15 cellular contexts compared by ENCODE assay signal in the genomic region with DNA sequence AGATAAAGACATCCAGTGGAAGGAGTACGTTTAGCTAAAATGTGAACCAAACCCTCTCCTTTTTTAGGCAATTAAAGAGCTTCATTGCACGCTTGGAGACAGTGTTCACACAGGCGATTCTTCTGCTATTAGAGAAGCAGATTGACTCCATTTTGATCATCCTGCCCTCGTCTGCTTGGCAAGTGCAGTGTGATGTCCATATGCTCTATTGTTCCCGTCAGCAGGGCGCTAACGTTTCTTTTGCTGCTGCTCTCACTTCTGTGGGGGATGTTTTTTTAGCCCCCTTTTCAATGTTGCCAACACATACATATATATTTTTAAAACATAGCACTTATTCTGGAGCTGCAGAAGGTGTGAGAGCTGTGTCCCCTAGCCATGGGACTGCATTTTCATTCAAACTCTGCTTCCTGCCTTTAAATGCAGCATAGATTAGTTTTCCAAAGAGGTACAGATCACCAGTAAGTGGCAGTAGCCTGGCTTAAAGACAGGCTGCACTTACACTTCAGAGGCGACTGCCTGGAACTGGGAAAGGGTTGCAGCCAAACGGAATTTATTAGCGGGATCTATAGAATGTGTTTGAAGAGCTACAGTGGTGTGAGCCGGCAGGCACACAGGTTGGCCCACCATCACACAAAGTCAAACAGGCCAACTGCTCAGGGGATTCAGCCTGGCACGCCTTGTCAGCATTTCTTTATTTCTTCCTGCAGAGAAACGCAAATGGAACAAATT.
DNase-seq lines count a peak whose midpoint lies in the region; ATAC-seq and TF ChIP-seq lines count a peak whose summit lies in the region.
"Had no signal": no experiment of that assay in that cellular context is flagged by ENCODE, and none has a peak within 500 bp of the region (broad histone marks: within the 10 kb centered on the region; RNA-seq: fewer than 3 reads in every experiment).

No MANE protein-coding gene starts in this region.

- H3F3A ChIP-seq in neural progenitor cell (ENCODE audit: low read depth): no peaks in the 10 kb centered on the region

- CTCF ChIA-PET in WTC11 (lab: Charles Lee) (no interaction called here), HEK293T (lab: Yijun Ruan, JAX) (no interaction called here)

- no peaks in the 10 kb centered on the region for H4K20me1 ChIP-seq in neural progenitor cell (ENCODE audit: low read depth)

- no peak for TF ChIP-seq POLR2A in spleen (IDR thresholded peaks at IDR 0.05)
- no peak for TF ChIP-seq POLR2A in thyroid gland (IDR thresholded peaks at IDR 0.05)

- no peak for DNase-seq in WTC11 (ENCODE audit: low spot score)
- DNase-seq in iPS-NIHi7 (ENCODE audit: extremely low spot score): peak; percentile 20
- DNase-seq in neural progenitor cell (ENCODE audit: low spot score): peak; percentile 11
- no peak for DNase-seq in spleen
- no peak for DNase-seq in HEK293T (ENCODE audit: extremely low spot score)
- DNase-seq in thyroid gland: no peak
- no peak for DNase-seq in middle frontal gyrus (ENCODE audit: extremely low spot score, low spot score)
- DNase-seq: BE2C; CD4-positive, alpha-beta memory T cell; DMS79; H7; KBM-7 had no signal

- no peak overlapping the region for H3K27ac ChIP-seq in HUES48 (ENCODE audit: low read depth, low read length)
- no peak overlapping the region for H3K27ac ChIP-seq in neural progenitor cell
- H3K27ac ChIP-seq in spleen: no peak overlapping the region
- H3K27ac ChIP-seq in thyroid gland: no peak overlapping the region
- H3K27ac ChIP-seq: C4-2B, HL-60 had no signal

- H3K4me3 Mint-ChIP-seq in WTC11 (no peak overlapping the region), neural progenitor cell (no peak overlapping the region)
- H3K4me3 Mint-ChIP-seq: CD4-positive, alpha-beta memory T cell had no signal

- TF ChIP-seq CTCF in WTC11 (IDR thresholded peaks at IDR 0.05): no peak
- TF ChIP-seq CTCF in neural progenitor cell (IDR thresholded peaks at IDR 0.05): no peak
- TF ChIP-seq CTCF in spleen (IDR thresholded peaks at IDR 0.05 in 8 of 11, conservative IDR thresholded peaks at IDR 0.05 in 3 of 11): no peak
- no peak for TF ChIP-seq CTCF in thyroid gland (IDR thresholded peaks at IDR 0.05)

- no peak overlapping the region for H3K4me3 ChIP-seq in HUES48 (ENCODE audit: low read depth, low read length)
- H3K4me3 ChIP-seq in neural progenitor cell: no peak overlapping the region
- no peak overlapping the region for H3K4me3 ChIP-seq in spleen
- H3K4me3 ChIP-seq in thyroid gland (replicated peaks in 1 of 3): no peak overlapping the region

- peak; percentile 73 for ATAC-seq in WTC11

- intact Hi-C loops in spleen (cut with DNase I; ENCODE audit: low total_unique reads): no loop called here
- intact Hi-C loops in thyroid gland (cut with DNase I): no loop called here

- 87 to 92% (median 88%) methylated on average over 13 of the region's 13 CpGs for WGBS in spleen, 5 donors
- 72 to 75% methylated on average over 13 of the region's 13 CpGs for WGBS in thyroid gland, 2 donors

- H3K27ac Mint-ChIP-seq in WTC11 (peak overlapping the region; percentile 13; the same call in 1 of the 2 replicates), neural progenitor cell (no peak overlapping the region)
- H3K27ac Mint-ChIP-seq: CD4-positive, alpha-beta memory T cell had no signal

- H3K9me3 Mint-ChIP-seq in WTC11 (peaks cover 2% of the 10 kb centered on the region; the same call in 1 of the 2 replicates), neural progenitor cell (no peaks in the 10 kb centered on the region)

- H3K27me3 ChIP-seq in HUES48 (ENCODE audit: control insufficient read depth, insufficient read depth, low read length) (no peaks in the 10 kb centered on the region), neural progenitor cell (no peaks in the 10 kb centered on the region), spleen (replicated peaks in 1 of 7) (no peaks in the 10 kb centered on the region), thyroid gland (no peaks in the 10 kb centered on the region)
- H3K27me3 ChIP-seq: BE2C had no signal

- no peaks in the 10 kb centered on the region for H3K36me3 ChIP-seq in HUES48 (ENCODE audit: control insufficient read depth, insufficient read depth, low read length)
- H3K36me3 ChIP-seq in neural progenitor cell: no peaks in the 10 kb centered on the region
- H3K36me3 ChIP-seq in spleen: no peaks in the 10 kb centered on the region
- no peaks in the 10 kb centered on the region for H3K36me3 ChIP-seq in thyroid gland
- H3K36me3 ChIP-seq: BE2C had no signal

- peaks cover 3% of the 10 kb centered on the region; the same call in 1 of the 2 replicates for H3K27me3 Mint-ChIP-seq in WTC11 (ENCODE audit: low read depth)
- H3K27me3 Mint-ChIP-seq in neural progenitor cell (ENCODE audit: insufficient read depth, low read depth): no peaks in the 10 kb centered on the region
- H3K27me3 Mint-ChIP-seq: CD4-positive, alpha-beta memory T cell had no signal

- H3K4me1 Mint-ChIP-seq in WTC11 (peaks cover 42% of the 10 kb centered on the region), neural progenitor cell (peaks cover 12% of the 10 kb centered on the region)
- H3K4me1 Mint-ChIP-seq: CD4-positive, alpha-beta memory T cell had no signal

- H3K4me1 ChIP-seq in HUES48 (ENCODE audit: control insufficient read depth, insufficient read depth, low read length) (peaks cover 11% of the 10 kb centered on the region), neural progenitor cell (peaks cover 11% of the 10 kb centered on the region), spleen (no peaks in the 10 kb centered on the region), thyroid gland (no peaks in the 10 kb centered on the region)
- H3K4me1 ChIP-seq: BE2C had no signal

- no peaks in the 10 kb centered on the region for H3K9me3 ChIP-seq in HUES48 (ENCODE audit: control insufficient read depth, insufficient read depth, low read length)
- H3K9me3 ChIP-seq in neural progenitor cell (ENCODE audit: low read depth): no peaks in the 10 kb centered on the region
- H3K9me3 ChIP-seq in spleen: no peaks in the 10 kb centered on the region
- H3K9me3 ChIP-seq in thyroid gland: no peaks in the 10 kb centered on the region
- H3K9me3 ChIP-seq: BE2C had no signal

- no peak overlapping the region for H3K4me2 ChIP-seq in neural progenitor cell

- POLR2A ChIA-PET in WTC11 (lab: Charles Lee) (no interaction called here), HEK293T (lab: Yijun Ruan, JAX) (no interaction called here)

- H2AFZ ChIP-seq in neural progenitor cell (replicated peaks): peak overlapping the region; percentile 6

- H3K36me3 Mint-ChIP-seq in WTC11 (no peaks in the 10 kb centered on the region), neural progenitor cell (no peaks in the 10 kb centered on the region)
- H3K36me3 Mint-ChIP-seq: CD4-positive, alpha-beta memory T cell had no signal

- H3K9ac ChIP-seq in HUES48 (ENCODE audit: low read depth, low read length): peak overlapping the region; percentile 16; the same call in 1 of the 2 replicates
- H3K9ac ChIP-seq in neural progenitor cell: no peak overlapping the region

- no peaks in the 10 kb centered on the region for H3K79me2 ChIP-seq in neural progenitor cell (ENCODE audit: low read depth)

TF ChIP-seq in WTC11, 78 proteins besides CTCF, POLR2A, EP300 and RAD21 (continues in another document):
- TF ChIP-seq ZNF263 (CRISPR knock-in tag; IDR thresholded peaks at IDR 0.05; ENCODE audit: low read depth) (no peak), ZNF423 (CRISPR knock-in tag; IDR thresholded peaks at IDR 0.05) (no peak), SP1 (CRISPR knock-in tag; conservative IDR thresholded peaks at IDR 0.05) (no peak), FOXK1 (CRISPR knock-in tag; IDR thresholded peaks at IDR 0.05) (no peak)
- TF ChIP-seq, protein P1, sequence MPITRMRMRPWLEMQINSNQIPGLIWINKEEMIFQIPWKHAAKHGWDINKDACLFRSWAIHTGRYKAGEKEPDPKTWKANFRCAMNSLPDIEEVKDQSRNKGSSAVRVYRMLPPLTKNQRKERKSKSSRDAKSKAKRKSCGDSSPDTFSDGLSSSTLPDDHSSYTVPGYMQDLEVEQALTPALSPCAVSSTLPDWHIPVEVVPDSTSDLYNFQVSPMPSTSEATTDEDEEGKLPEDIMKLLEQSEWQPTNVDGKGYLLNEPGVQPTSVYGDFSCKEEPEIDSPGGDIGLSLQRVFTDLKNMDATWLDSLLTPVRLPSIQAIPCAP (CRISPR knock-in tag; IDR thresholded peaks at IDR 0.05): no peak

TF ChIP-seq in HEK293T, 16 proteins besides CTCF, POLR2A, EP300 and RAD21:
- TF ChIP-seq NFRKB (IDR thresholded peaks at IDR 0.05): no peak

Comparison
In these comparisons a context has a peak if more than half of its experiments do, and no peak if none do; other contexts are left out.
1. DNase-seq: peak in iPS-NIHi7 (single experiment) and neural progenitor cell (single experiment); none in WTC11 (single experiment), spleen (single experiment), HEK293T (single experiment), thyroid gland (0 of 2) and middle frontal gyrus (single experiment).